In genomic region chr1:93596329-93597089, GRCh38 we compare ENCODE assay signal across 1 cellular context.
TF ChIP-seq lines count a peak whose summit lies in the region.

No MANE protein-coding gene starts in this region.

TF ChIP-seq in A549, 52 proteins besides CTCF, POLR2A, EP300 and RAD21 (continued from another document):
- TF ChIP-seq NPAS2 (CRISPR knock-in tag; IDR thresholded peaks at IDR 0.05; ENCODE audit: borderline replicate concordance), result no peak
